Comparison of ENCODE assay signal across 1 cellular context in genomic region chr10:47299989-47300931, GRCh38.
TF ChIP-seq lines count a peak whose summit lies in the region.

Gene GDF10 (plus strand): TSS chr10:47300197. CDS start chr10:47300652, 455 bp downstream.

TF ChIP-seq in K562, 482 proteins besides CTCF, POLR2A, EP300 and RAD21 (continued from another document):
- TF ChIP-seq MGA (IDR thresholded peaks at IDR 0.05): no peak
- no peak for TF ChIP-seq ZNF354B (CRISPR knock-in tag; IDR thresholded peaks at IDR 0.05)
- no peak for TF ChIP-seq REST (CRISPR knock-in tag; IDR thresholded peaks at IDR 0.05; ENCODE audit: low read depth)
- no peak for TF ChIP-seq NFE2 (IDR thresholded peaks at IDR 0.05; ENCODE audit: low read depth)
- no peak for TF ChIP-seq ZNF263 (CRISPR knock-in tag; IDR thresholded peaks at IDR 0.05; ENCODE audit: borderline replicate concordance)
- TF ChIP-seq LARP7 (IDR thresholded peaks at IDR 0.05): no peak
- no peak for TF ChIP-seq ZNF785 (CRISPR knock-in tag; IDR thresholded peaks at IDR 0.05)
- no peak for TF ChIP-seq ZNF780A (CRISPR knock-in tag; IDR thresholded peaks at IDR 0.05)
